ENCODE assay signal across 10 cellular contexts in genomic region chr11:119863811-119864601, GRCh38.
A peak's percentile ranks its signal among the peaks of the same experiment; 100 is the strongest.
DNase-seq lines count a peak whose midpoint lies in the region; ATAC-seq, FAIRE-seq and TF ChIP-seq lines count a peak whose summit lies in the region.
"Had no signal": no experiment of that assay in that cellular context is flagged by ENCODE, and none has a peak within 500 bp of the region (broad histone marks: within the 10 kb centered on the region; RNA-seq: fewer than 3 reads in every experiment).

No MANE protein-coding gene starts in this region.

- TF ChIP-seq CTCF in WTC11 (IDR thresholded peaks at IDR 0.05): no peak

- CTCF ChIA-PET in WTC11 (lab: Charles Lee): interaction anchor here (0.6 to 1.1 kb wide), 3 partner anchors 23 to 222 kb away, joined by 3 read pairs; partner anchors contain the start of gene NECTIN1

- 14 to 32% (median 31%) methylated on average over 18 of the region's 18 CpGs for WGBS in small intestine, 3 donors

- no peaks in the 10 kb centered on the region for H3K9me3 ChIP-seq in small intestine (ENCODE audit: control insufficient read depth, low read depth)
- H3K9me3 ChIP-seq: testis had no signal

- FAIRE-seq in small intestine (lab: Jason Lieb, UNC): no peak

- POLR2A ChIA-PET in WTC11 (lab: Charles Lee): no interaction called here

- no peaks in the 10 kb centered on the region for H3K36me3 ChIP-seq in small intestine (ENCODE audit: control insufficient read depth in 2 of 2, insufficient read depth in 2 of 2, low read length in 2 of 2)

- H3K4me1 Mint-ChIP-seq in WTC11: peaks cover 19% of the 10 kb centered on the region
- H3K4me1 Mint-ChIP-seq in activated naive CD8-positive, alpha-beta T cell treated with anti-CD3 and anti-CD28 coated beads for 36 hours: no peaks in the 10 kb centered on the region

- H3K4me3 ChIP-seq in small intestine (ENCODE audit: low read depth in 1 of 2, low read length in 2 of 2): no peak overlapping the region
- H3K4me3 ChIP-seq: testis had no signal

- H3K27ac Mint-ChIP-seq in WTC11: no peak overlapping the region
- H3K27ac Mint-ChIP-seq in activated naive CD8-positive, alpha-beta T cell treated with anti-CD3 and anti-CD28 coated beads for 36 hours: no peak overlapping the region

- peak overlapping the region in 1 of 2 donors; percentile 65 for H3K27ac ChIP-seq in small intestine (ENCODE audit: low read depth in 1 of 2, low read length in 1 of 2)
- H3K27ac ChIP-seq: testis had no signal

- ATAC-seq in WTC11 (peak; percentile 87), GM18870 (IDR thresholded peaks at IDR 0.05; ENCODE audit: unreplicated experiment) (no peak), HG03139 (IDR thresholded peaks at IDR 0.05; ENCODE audit: unreplicated experiment) (no peak)

- H3K4me3 Mint-ChIP-seq in WTC11: no peak overlapping the region
- no peak overlapping the region for H3K4me3 Mint-ChIP-seq in activated naive CD8-positive, alpha-beta T cell treated with anti-CD3 and anti-CD28 coated beads for 36 hours

- peaks cover 2% of the 10 kb centered on the region; the same call in 1 of the 2 replicates for H3K27me3 Mint-ChIP-seq in WTC11 (ENCODE audit: low read depth)
- peaks cover 18% of the 10 kb centered on the region for H3K27me3 Mint-ChIP-seq in activated naive CD8-positive, alpha-beta T cell treated with anti-CD3 and anti-CD28 coated beads for 36 hours

- H3K9me3 Mint-ChIP-seq in WTC11: peaks cover 11% of the 10 kb centered on the region
- no peaks in the 10 kb centered on the region for H3K9me3 Mint-ChIP-seq in activated naive CD8-positive, alpha-beta T cell treated with anti-CD3 and anti-CD28 coated beads for 36 hours

- peaks cover 0 to 2% of the 10 kb centered on the region in 2 donors for H3K27me3 ChIP-seq in small intestine (ENCODE audit: control insufficient read depth in 2 of 2, insufficient read depth in 2 of 2, low read length in 2 of 2)
- H3K27me3 ChIP-seq: testis had no signal

- H3K36me3 Mint-ChIP-seq in WTC11: peaks cover 3% of the 10 kb centered on the region
- H3K36me3 Mint-ChIP-seq in activated naive CD8-positive, alpha-beta T cell treated with anti-CD3 and anti-CD28 coated beads for 36 hours: no peaks in the 10 kb centered on the region

- DNase-seq in NCI-H1092 (lab: John Stamatoyannopoulos, UW) (peak; percentile 15), NCI-H2227 treated with DMSO at 0.1 percent for 48 hours (lab: John Stamatoyannopoulos, UW) (peak; percentile 8), WTC11 (ENCODE audit: low spot score) (peak; percentile 34), small intestine (peak; percentile 99), KG1 (lab: John Stamatoyannopoulos, UW) (no peak)
- DNase-seq in activated naive CD8-positive, alpha-beta T cell treated with anti-CD3 and anti-CD28 coated beads for 36 hours: no peak
- DNase-seq: dermis blood vessel endothelial cell, testis had no signal

- peaks cover 0 to 4% of the 10 kb centered on the region in 2 donors for H3K4me1 ChIP-seq in small intestine (ENCODE audit: control insufficient read depth in 2 of 2, insufficient read depth in 1 of 2, low read depth in 1 of 2, low read length in 1 of 2)
- H3K4me1 ChIP-seq: testis had no signal

TF ChIP-seq in WTC11, 78 proteins besides CTCF, POLR2A, EP300 and RAD21:
- no peak for TF ChIP-seq TEAD1 (CRISPR knock-in tag; IDR thresholded peaks at IDR 0.05)
- TF ChIP-seq ZNF396 (CRISPR knock-in tag; IDR thresholded peaks at IDR 0.05; ENCODE audit: borderline replicate concordance): no peak

Comparison
In these comparisons a context has a peak if more than half of its experiments do, and no peak if none do; other contexts are left out.
1. DNase-seq: peak in NCI-H1092 (single experiment), NCI-H2227 treated with DMSO at 0.1 percent for 48 hours (single experiment), WTC11 (single experiment) and small intestine (single experiment); none in KG1 (single experiment) and activated naive CD8-positive, alpha-beta T cell treated with anti-CD3 and anti-CD28 coated beads for 36 hours (single experiment).